8 cellular contexts compared by ENCODE assay signal in genomic region chr16:67917852-67918236, GRCh38. TPM values are rescaled to one million over a fixed set of nuclear protein-coding genes. Genes with fewer than 3 reads are reported as not detected.
A peak's percentile ranks its signal among the peaks of the same experiment; 100 is the strongest.
DNase-seq lines count a peak whose midpoint lies in the region; ATAC-seq and TF ChIP-seq lines count a peak whose summit lies in the region.

No MANE protein-coding gene starts in this region.

- intact Hi-C loops in A673 (cut with micrococcal nuclease; ENCODE audit: unreplicated experiment) (no loop called here), adrenal gland (cut with DNase I) (no loop called here), upper lobe of right lung (cut with DNase I) (no loop called here), Calu3 (cut with micrococcal nuclease; ENCODE audit: unreplicated experiment) (no loop called here), prostate gland (cut with DNase I) (no loop called here)

- H3K27ac Mint-ChIP-seq in WTC11 (no peak overlapping the region), Calu3 (ENCODE audit: unreplicated experiment) (no peak overlapping the region)

- H3K27me3 Mint-ChIP-seq in WTC11 (ENCODE audit: low read depth) (no peaks in the 10 kb centered on the region; the same call in 1 of the 2 replicates), Calu3 (ENCODE audit: unreplicated experiment) (no peaks in the 10 kb centered on the region)

- no peaks in the 10 kb centered on the region; the same call in 1 of the 2 replicates for H3K36me3 Mint-ChIP-seq in WTC11
- H3K36me3 Mint-ChIP-seq in Calu3 (ENCODE audit: insufficient read depth, unreplicated experiment), result peaks cover 27% of the 10 kb centered on the region

- TF ChIP-seq POLR2A in adrenal gland (IDR thresholded peaks at IDR 0.05), result peak in 1 of 2 donors; percentile 47
- no peak for TF ChIP-seq POLR2A in prostate gland (IDR thresholded peaks at IDR 0.05)

- H3K4me3 ChIP-seq in A673 (ENCODE audit: low read depth, low read length, poor library complexity, severe bottlenecking) (no peak overlapping the region), HUES48 (ENCODE audit: low read depth, low read length) (no peak overlapping the region), adrenal gland (no peak overlapping the region), upper lobe of right lung (no peak overlapping the region), prostate gland (no peak overlapping the region)

- POLR2A ChIA-PET in A673 (lab: Charles Lee; ENCODE audit: low non-redundant PET), result no interaction called here
- POLR2A ChIA-PET in WTC11 (lab: Charles Lee), result no interaction called here

- H3K27ac ChIP-seq in A673 (ENCODE audit: low read depth, low read length, poor library complexity, severe bottlenecking) (no peak overlapping the region), HUES48 (ENCODE audit: low read depth, low read length) (peak overlapping the region; percentile 12), adrenal gland (peak overlapping the region in 4 of 5 donors; percentile 33 to 85 (median 78)), upper lobe of right lung (no peak overlapping the region), prostate gland (peak overlapping the region in 1 of 2 donors; percentile 14)

- H3K9me3 Mint-ChIP-seq in WTC11 (no peaks in the 10 kb centered on the region), Calu3 (ENCODE audit: low read depth, unreplicated experiment) (no peaks in the 10 kb centered on the region)

- BruUV-seq in A673 (replicated peaks; lab: Mats Ljungman, UMichigan) (no TSS peak), Calu3 (replicated peaks; lab: Mats Ljungman, UMichigan) (no TSS peak)

- H3K27me3 ChIP-seq in A673 (replicated peaks; ENCODE audit: insufficient read depth, low read depth, low read length, poor library complexity) (no peaks in the 10 kb centered on the region), HUES48 (ENCODE audit: control insufficient read depth, insufficient read depth, low read length) (no peaks in the 10 kb centered on the region), adrenal gland (no peaks in the 10 kb centered on the region), upper lobe of right lung (no peaks in the 10 kb centered on the region), prostate gland (replicated peaks; ENCODE audit: insufficient read depth) (no peaks in the 10 kb centered on the region)

- TF ChIP-seq CTCF in A673 (conservative IDR thresholded peaks at IDR 0.05; ENCODE audit: low read depth, low read length) (no peak), adrenal gland (IDR thresholded peaks at IDR 0.05) (no peak), upper lobe of right lung (IDR thresholded peaks at IDR 0.05) (no peak), WTC11 (IDR thresholded peaks at IDR 0.05) (no peak), Calu3 (IDR thresholded peaks at IDR 0.05; ENCODE audit: unreplicated experiment) (no peak), prostate gland (IDR thresholded peaks at IDR 0.05) (no peak)

- ATAC-seq in upper lobe of right lung (peak; percentile 58), WTC11 (no peak)

- H3K4me3 Mint-ChIP-seq in WTC11 (no peak overlapping the region), Calu3 (ENCODE audit: low read depth, unreplicated experiment) (no peak overlapping the region)

- no peaks in the 10 kb centered on the region for H3K36me3 ChIP-seq in A673 (ENCODE audit: insufficient read depth, low read length, poor library complexity, severe bottlenecking)
- peaks cover 9% of the 10 kb centered on the region for H3K36me3 ChIP-seq in HUES48 (ENCODE audit: control insufficient read depth, insufficient read depth, low read length)
- H3K36me3 ChIP-seq in adrenal gland (replicated peaks in 1 of 2), result no peaks in the 10 kb centered on the region
- no peaks in the 10 kb centered on the region for H3K36me3 ChIP-seq in upper lobe of right lung
- no peaks in the 10 kb centered on the region for H3K36me3 ChIP-seq in prostate gland

- H3K9me3 ChIP-seq in A673 (ENCODE audit: low read depth, low read length, poor library complexity, severe bottlenecking), result no peaks in the 10 kb centered on the region
- no peaks in the 10 kb centered on the region for H3K9me3 ChIP-seq in HUES48 (ENCODE audit: control insufficient read depth, insufficient read depth, low read length)
- H3K9me3 ChIP-seq in adrenal gland (replicated peaks in 1 of 3), result no peaks in the 10 kb centered on the region
- H3K9me3 ChIP-seq in upper lobe of right lung, result no peaks in the 10 kb centered on the region
- no peaks in the 10 kb centered on the region for H3K9me3 ChIP-seq in prostate gland

- H3K4me1 Mint-ChIP-seq in WTC11, result peaks cover 45% of the 10 kb centered on the region
- peaks cover 8% of the 10 kb centered on the region for H3K4me1 Mint-ChIP-seq in Calu3 (ENCODE audit: low read depth, unreplicated experiment)

- no peak overlapping the region for H3K9ac ChIP-seq in HUES48 (ENCODE audit: low read depth, low read length)

- CTCF ChIA-PET in A673 (lab: Charles Lee) (interaction anchor here (0.8 kb wide), 1 partner anchor 101 kb away, joined by 3 read pairs; no protein-coding TSS in a partner anchor), WTC11 (lab: Charles Lee) (interaction anchor here (1.0 kb wide), 1 partner anchor 8 kb away, joined by 3 read pairs; no protein-coding TSS in a partner anchor), Calu3 (lab: Charles Lee) (no interaction called here)

- DNase-seq in A673 (ENCODE audit: low spot score) (peak; percentile 46), adrenal gland (peak; percentile 72 to 89 (median 85)), left kidney (ENCODE audit: low read depth, low spot score) (peak; percentile 21), upper lobe of right lung (no peak), WTC11 (ENCODE audit: low spot score) (no peak), Calu3 (no peak), prostate gland (ENCODE audit: low spot score) (no peak)

- WGBS in adrenal gland, 4 donors, result 36 to 58% (median 41%) methylated on average over 4 of the region's 4 CpGs
- 66% methylated on average over 4 of the region's 4 CpGs for WGBS in prostate gland

- H3K4me1 ChIP-seq in A673 (ENCODE audit: insufficient read depth, low read length, poor library complexity, severe bottlenecking) (no peaks in the 10 kb centered on the region), HUES48 (ENCODE audit: control insufficient read depth, insufficient read depth, low read length) (peaks cover 16% of the 10 kb centered on the region), adrenal gland (replicated peaks in 1 of 2) (peaks cover 9 to 15% of the 10 kb centered on the region in 2 donors), upper lobe of right lung (peaks cover 25% of the 10 kb centered on the region), prostate gland (replicated peaks) (no peaks in the 10 kb centered on the region)

TF ChIP-seq in WTC11, 78 proteins besides CTCF, POLR2A, EP300 and RAD21 (continues in another document):
- TF ChIP-seq FOXK1 (CRISPR knock-in tag; IDR thresholded peaks at IDR 0.05), result no peak
- no peak for TF ChIP-seq MLX (CRISPR knock-in tag; IDR thresholded peaks at IDR 0.05)
- no peak for TF ChIP-seq NR1H2 (CRISPR knock-in tag; IDR thresholded peaks at IDR 0.05)
- TF ChIP-seq E2F5 (CRISPR knock-in tag; IDR thresholded peaks at IDR 0.05), result no peak

RNA-seq across cellular contexts. Expression of gene CTRL, which starts 13.8 kb away (rescaled TPM):
- total RNA-seq in A673 (2021) (2.9 and 3.2 TPM in 2 replicates), adrenal gland (1 to 10 TPM in 4 of 8 donors, under 1 TPM in 3, not detected in 1; 0.26 to 2.2 (median 1.2) TPM), upper lobe of right lung (0.96 TPM), WTC11 (2021) (1.7 to 3.6 TPM (median 2.8 TPM) in 3 replicates), Calu3 (2022) (2.6 and 3.4 TPM in 2 replicates), prostate gland (under 1 TPM in 1 of 2 donors, not detected in 1; 0.85 TPM)
- polyA plus RNA-seq in adrenal gland, result 1 to 10 TPM in 2 of 3 donors, under 1 TPM in 1; 0.09 to 4.6 (median 3.2) TPM

RNA-seq across cellular contexts. Expression of gene PSMB10, which starts 18.8 kb away (rescaled TPM):
- total RNA-seq in A673 (2021) (21.6 and 24.8 TPM in 2 replicates), adrenal gland (10 to 100 TPM; 42.0 to 71.9 (median 59.1) TPM), upper lobe of right lung (71.6 TPM), WTC11 (2021) (34.8 to 40.9 TPM (median 35.3 TPM) in 3 replicates), Calu3 (2022) (79.3 and 103 TPM in 2 replicates), prostate gland (10 to 100 TPM; 29.9 to 42.5 TPM)
- 100 to 1,000 TPM in 2 of 3 donors, 10 to 100 TPM in 1; 12.6 to 315 (median 305) TPM for polyA plus RNA-seq in adrenal gland

RNA-seq across cellular contexts. Expression of gene PSKH1, which starts 24.8 kb away (rescaled TPM):
- total RNA-seq in A673 (2021) (24.2 and 27.4 TPM in 2 replicates), adrenal gland (10 to 100 TPM; 19.9 to 43.7 (median 29.1) TPM), upper lobe of right lung (29.7 TPM), WTC11 (2021) (29.0 to 32.6 TPM (median 31.6 TPM) in 3 replicates), Calu3 (2022) (41.7 and 49.4 TPM in 2 replicates), prostate gland (10 to 100 TPM; 16.7 to 53.2 TPM)
- polyA plus RNA-seq in adrenal gland, result 10 to 100 TPM in 2 of 3 donors, 1 to 10 TPM in 1; 9.5 to 18.2 (median 15.4) TPM

RNA-seq across cellular contexts. Expression of gene LCAT, which starts 26.1 kb away (rescaled TPM):
- total RNA-seq in A673 (2021) (15.5 and 17.6 TPM in 2 replicates), adrenal gland (10 to 100 TPM in 4 of 8 donors, 1 to 10 TPM in 4; 4.1 to 27.6 (median 12.6) TPM), upper lobe of right lung (40.2 TPM), WTC11 (2021) (23.3 to 38.3 TPM (median 25.8 TPM) in 3 replicates), Calu3 (2022) (14.7 and 15.2 TPM in 2 replicates), prostate gland (10 to 100 TPM in 1 of 2 donors, 1 to 10 TPM in 1; 6.9 to 17.4 TPM)
- 100 to 1,000 TPM in 1 of 3 donors, 10 to 100 TPM in 1, 1 to 10 TPM in 1; 3.0 to 240 (median 91.1) TPM for polyA plus RNA-seq in adrenal gland

RNA-seq across cellular contexts. Expression of gene NRN1L, which starts 33.2 kb away (rescaled TPM):
- total RNA-seq in A673 (2021) (0.58 and 0.59 TPM in 2 replicates), adrenal gland (1 to 10 TPM in 2 of 8 donors, under 1 TPM in 4, not detected in 2; 0.72 to 2.1 (median 0.90) TPM), upper lobe of right lung (0.69 TPM), WTC11 (2021) (7.0 to 12.4 TPM (median 7.4 TPM) in 3 replicates), Calu3 (2022) (not detected in 2 replicates), prostate gland (1 to 10 TPM; 4.0 to 4.4 TPM)
- 1 to 10 TPM in 2 of 3 donors, under 1 TPM in 1; 0.99 to 6.8 (median 2.5) TPM for polyA plus RNA-seq in adrenal gland

Comparison
In these comparisons a context has a peak if more than half of its experiments do, and no peak if none do; other contexts are left out.
1. DNase-seq: peak in A673 (single experiment), adrenal gland (7 of 7) and left kidney (single experiment); none in upper lobe of right lung (single experiment), WTC11 (single experiment), Calu3 (single experiment) and prostate gland (single experiment).
2. H3K27ac ChIP-seq: peak in HUES48 (single experiment) and adrenal gland (4 of 5); none in A673 (single experiment) and upper lobe of right lung (single experiment).